18 cellular contexts compared by ENCODE assay signal in the genomic region with DNA sequence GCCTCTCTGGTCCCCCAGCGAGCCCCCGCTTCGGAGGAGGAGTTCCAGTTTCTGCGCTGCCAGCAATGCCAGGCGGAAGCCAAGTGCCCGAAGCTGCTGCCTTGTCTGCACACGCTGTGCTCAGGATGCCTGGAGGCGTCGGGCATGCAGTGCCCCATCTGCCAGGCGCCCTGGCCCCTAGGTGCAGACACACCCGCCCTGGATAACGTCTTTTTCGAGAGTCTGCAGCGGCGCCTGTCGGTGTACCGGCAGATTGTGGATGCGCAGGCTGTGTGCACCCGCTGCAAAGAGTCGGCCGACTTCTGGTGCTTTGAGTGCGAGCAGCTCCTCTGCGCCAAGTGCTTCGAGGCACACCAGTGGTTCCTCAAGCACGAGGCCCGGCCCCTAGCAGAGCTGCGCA. TPM values are rescaled to one million over a fixed set of nuclear protein-coding genes. Genes with fewer than 3 reads are reported as not detected.
DNase-seq lines count a peak whose midpoint lies in the region; ATAC-seq, FAIRE-seq and TF ChIP-seq lines count a peak whose summit lies in the region.
"Had no signal": no experiment of that assay in that cellular context is flagged by ENCODE, and none has a peak within 500 bp of the region (broad histone marks: within the 10 kb centered on the region; RNA-seq: fewer than 3 reads in every experiment).

No MANE protein-coding gene starts in this region.

- peaks cover 10% of the 10 kb centered on the region for H3K36me3 Mint-ChIP-seq in memory B cell
- H3K36me3 Mint-ChIP-seq in neural progenitor cell, result peaks cover 2% of the 10 kb centered on the region

- no peak for FAIRE-seq in HepG2 (lab: Jason Lieb, UNC)
- FAIRE-seq: H54 had no signal

- H3K4me3 ChIP-seq in HepG2 (replicated peaks in 1 of 3; ENCODE audit: insufficient read depth in 1 of 3, low read depth in 2 of 3, low read length in 3 of 3) (no peak overlapping the region), right lobe of liver (no peak overlapping the region), adipocyte (ENCODE audit: low read length) (peak overlapping the region; percentile 98), vagina (peak overlapping the region in 1 of 2 donors; percentile 22), neural progenitor cell (no peak overlapping the region)

- ATAC-seq in HepG2 (no peak), right lobe of liver (no peak), memory B cell (ENCODE audit: low read depth) (no peak), HG02642 (IDR thresholded peaks at IDR 0.05; ENCODE audit: poor library complexity, unreplicated experiment) (no peak)
- ATAC-seq: PC-3, WTC11 had no signal

- H3K36me3 ChIP-seq in HepG2 (replicated peaks in 1 of 2; ENCODE audit: control insufficient read depth in 1 of 2, insufficient read depth in 2 of 2, low read length in 2 of 2) (peaks cover 1 to 12% of the 10 kb centered on the region in 2 experiments; a peak in 4 of 5 replicates), right lobe of liver (peaks cover 0 to 20% (median 8%) of the 10 kb centered on the region in 4 donors), adipocyte (ENCODE audit: control insufficient read depth, insufficient read depth, low read length, severe bottlenecking) (peaks cover 40% of the 10 kb centered on the region), vagina (peaks cover 0 to 17% of the 10 kb centered on the region in 2 donors), neural progenitor cell (peaks cover 10% of the 10 kb centered on the region)

- H3K27ac ChIP-seq in HepG2 (ENCODE audit: extremely low read length, insufficient read depth, low read length) (no peak overlapping the region), right lobe of liver (no peak overlapping the region), vagina (peak overlapping the region; percentile 96), neural progenitor cell (no peak overlapping the region)

- 93% methylated on average over 3 of the region's 27 CpGs for WGBS in HepG2 (ENCODE audit: low lambda C conversion rate)
- WGBS in right lobe of liver (ENCODE audit: insufficient coverage, low coverage, low lambda C conversion rate, missing lambda C conversion rate), result no CpG with 5 or more reads among the region's 27 CpGs

- in situ Hi-C loops in HepG2 (cut with HindIII; ENCODE audit: extremely low pct_ligation_motif_present, low pct_unique_long_range_greater_than_20kb), result no loop called here

- H3K4me1 ChIP-seq in HepG2 (ENCODE audit: insufficient read depth, low read length) (peaks cover 28% of the 10 kb centered on the region), right lobe of liver (peaks cover 0 to 26% (median 4%) of the 10 kb centered on the region in 4 donors), adipocyte (ENCODE audit: control insufficient read depth, insufficient read depth, low read length) (peaks cover 43% of the 10 kb centered on the region), vagina (peaks cover 70% of the 10 kb centered on the region), neural progenitor cell (peaks cover 19% of the 10 kb centered on the region)

- no peak for TF ChIP-seq EP300 in HepG2 (IDR thresholded peaks at IDR 0.05; ENCODE audit: low read depth in 2 of 2, low read length in 2 of 2)
- TF ChIP-seq EP300 in HepG2 (CRISPR knock-in tag; IDR thresholded peaks at IDR 0.05; ENCODE audit: borderline replicate concordance), result no peak

- TF ChIP-seq RAD21 in HepG2 (CRISPR knock-in tag; IDR thresholded peaks at IDR 0.05), result no peak

- H3F3A ChIP-seq in neural progenitor cell (ENCODE audit: low read depth), result peaks cover 8% of the 10 kb centered on the region

- TF ChIP-seq POLR2A in HepG2 (IDR thresholded peaks at IDR 0.05; ENCODE audit: insufficient read depth in 1 of 2, low read depth in 2 of 2, low read length in 2 of 2) (no peak), right lobe of liver (IDR thresholded peaks at IDR 0.05) (no peak), vagina (IDR thresholded peaks at IDR 0.05) (no peak)

- DNase-seq in HepG2 (ENCODE audit: low spot score), result no peak
- no peak for DNase-seq in right lobe of liver
- DNase-seq in adipocyte (ENCODE audit: low read depth), result no peak
- DNase-seq in memory B cell (ENCODE audit: low spot score in 2 of 2), result no peak
- DNase-seq in vagina (ENCODE audit: extremely low spot score in 2 of 2), result no peak
- DNase-seq in neural progenitor cell (ENCODE audit: low spot score), result no peak
- DNase-seq in NCI-H510A treated with DMSO at 0.1 percent for 48 hours (lab: John Stamatoyannopoulos, UW), result no peak
- DNase-seq: activated T-cell treated with anti-CD3 and anti-CD28 coated beads, Interleukin-2, amount 50 U/mL, for 24 hours; anterior cingulate cortex; mesendoderm; NCI-H526; PC-3; stimulated activated CD4-positive, alpha-beta T cell treated with anti-CD3 and anti-CD28 coated beads, Interleukin-12 subunit alpha, Interleukin-12 subunit beta, amount 100 ng/mL, for 4 hours had no signal

- H3K4me1 Mint-ChIP-seq in memory B cell, result peaks cover 46% of the 10 kb centered on the region
- peaks cover 18% of the 10 kb centered on the region for H3K4me1 Mint-ChIP-seq in neural progenitor cell

- intact Hi-C loops in HepG2 (cut with micrococcal nuclease; ENCODE audit: unreplicated experiment), result no loop called here
- intact Hi-C loops in right lobe of liver (cut with DNase I), result no loop called here
- intact Hi-C loops in vagina (cut with DNase I), result no loop called here

- no peaks in the 10 kb centered on the region; a peak in 1 of 5 replicates for H3K27me3 ChIP-seq in HepG2 (ENCODE audit: control insufficient read depth in 1 of 2, insufficient read depth in 2 of 2, low read length in 2 of 2)
- no peaks in the 10 kb centered on the region for H3K27me3 ChIP-seq in right lobe of liver
- H3K27me3 ChIP-seq in adipocyte (replicated peaks; ENCODE audit: control insufficient read depth, insufficient read depth, low read length), result no peaks in the 10 kb centered on the region
- H3K27me3 ChIP-seq in vagina, result no peaks in the 10 kb centered on the region
- H3K27me3 ChIP-seq in neural progenitor cell, result no peaks in the 10 kb centered on the region

- TF ChIP-seq CTCF in HepG2 (CRISPR knock-in tag; IDR thresholded peaks at IDR 0.05) (no peak), right lobe of liver (IDR thresholded peaks at IDR 0.05) (no peak), vagina (IDR thresholded peaks at IDR 0.05) (no peak), neural progenitor cell (IDR thresholded peaks at IDR 0.05) (no peak)

- H3K4me2 ChIP-seq in HepG2 (ENCODE audit: low read depth, low read length), result no peak overlapping the region
- H3K4me2 ChIP-seq in neural progenitor cell, result no peak overlapping the region

- H3K9me3 ChIP-seq in HepG2 (ENCODE audit: low read length) (no peaks in the 10 kb centered on the region), right lobe of liver (no peaks in the 10 kb centered on the region), adipocyte (ENCODE audit: control insufficient read depth, low read length) (no peaks in the 10 kb centered on the region), vagina (no peaks in the 10 kb centered on the region), neural progenitor cell (ENCODE audit: low read depth) (no peaks in the 10 kb centered on the region)

- H4K20me1 ChIP-seq in HepG2 (ENCODE audit: insufficient read depth, low read length) (no peaks in the 10 kb centered on the region), neural progenitor cell (ENCODE audit: low read depth) (peaks cover 19% of the 10 kb centered on the region)

- H3K27me3 Mint-ChIP-seq in memory B cell (no peaks in the 10 kb centered on the region), neural progenitor cell (ENCODE audit: insufficient read depth, low read depth) (peaks cover 2% of the 10 kb centered on the region)
- H3K27me3 Mint-ChIP-seq: activated T-cell treated with anti-CD3 and anti-CD28 coated beads, Interleukin-2, amount 50 U/mL, for 24 hours; dendritic cell treated with granulocyte-macrophage colony-stimulating factor and Interleukin-4, amounts not matched to agents 40 ng/mL and 50 ng/mL, for 4 days; IgD-negative memory B cell had no signal

- no TSS peak for BruUV-seq in HepG2 (replicated peaks; lab: Mats Ljungman, UMichigan)

- H3K9me3 Mint-ChIP-seq in memory B cell, result no peaks in the 10 kb centered on the region
- no peaks in the 10 kb centered on the region for H3K9me3 Mint-ChIP-seq in neural progenitor cell
- H3K9me3 Mint-ChIP-seq: activated T-cell treated with anti-CD3 and anti-CD28 coated beads, Interleukin-2, amount 50 U/mL, for 24 hours; dendritic cell treated with granulocyte-macrophage colony-stimulating factor and Interleukin-4, amounts not matched to agents 40 ng/mL and 50 ng/mL, for 4 days; IgD-negative memory B cell; WTC11 had no signal

- peak overlapping the region; percentile 17 for H3K4me3 Mint-ChIP-seq in memory B cell
- no peak overlapping the region for H3K4me3 Mint-ChIP-seq in neural progenitor cell

- peak overlapping the region; percentile 64 for H3K27ac Mint-ChIP-seq in memory B cell
- H3K27ac Mint-ChIP-seq in neural progenitor cell, result no peak overlapping the region

- H2AFZ ChIP-seq in HepG2 (ENCODE audit: low read length) (no peak overlapping the region), neural progenitor cell (replicated peaks) (no peak overlapping the region)

- POLR2A ChIA-PET in HepG2 (lab: Yijun Ruan, JAX), result no interaction called here

- CTCF ChIA-PET in HepG2 (lab: Yijun Ruan, JAX; ENCODE audit: low intra/inter-chr PET ratio, low total read pairs), result no interaction called here

- H3K79me2 ChIP-seq in HepG2 (ENCODE audit: insufficient read depth, low read length), result peaks cover 12% of the 10 kb centered on the region
- peaks cover 58% of the 10 kb centered on the region for H3K79me2 ChIP-seq in neural progenitor cell (ENCODE audit: low read depth)

- H3K9ac ChIP-seq in HepG2 (ENCODE audit: insufficient read depth, low read depth, low read length), result no peak overlapping the region
- peak overlapping the region; percentile 98 for H3K9ac ChIP-seq in adipocyte (ENCODE audit: low read length)
- no peak overlapping the region for H3K9ac ChIP-seq in neural progenitor cell

RNA-seq across cellular contexts. Expression of a gene that starts 3.5 kb away (rescaled TPM):
- total RNA-seq in HepG2 (2016; rRNA removed; fragmentation: Illumina TruSeq; extraction: Trizol) (2.9 and 3.9 TPM in 2 replicates), right lobe of liver (10 to 100 TPM; 10.8 to 36.1 (median 16.7) TPM), vagina (107 TPM), neural progenitor cell (ENCODE audit: low replicate concordance) (15.3 and 18.0 TPM in 2 replicates)
- total RNA-seq in HepG2 (2016; cell fraction: cytosol; rRNA removed; fragmentation: Illumina TruSeq; extraction: Trizol; ENCODE audit: low read depth), result 1.4 and 1.8 TPM in 2 replicates
- 3.0 and 4.3 TPM in 2 replicates for total RNA-seq in HepG2 (2016; cell fraction: insoluble cytoplasmic fraction; rRNA removed; fragmentation: Illumina TruSeq; extraction: Trizol)
- 2.4 and 2.6 TPM in 2 replicates for total RNA-seq in HepG2 (2016; cell fraction: membrane; rRNA removed; fragmentation: Illumina TruSeq; extraction: Trizol)
- 5.4 and 6.2 TPM in 2 replicates for total RNA-seq in HepG2 (2016; cell fraction: nucleus; rRNA removed; fragmentation: Illumina TruSeq; extraction: Trizol)
- 2.9 and 3.9 TPM in 2 replicates for polyA plus RNA-seq in HepG2 (2011; rRNA removed)
- 1.5 and 2.7 TPM in 2 replicates for polyA plus RNA-seq in HepG2 (2011; cell fraction: cytosol; rRNA removed)
- polyA plus RNA-seq in HepG2 (2011; cell fraction: nucleus; rRNA removed), result 16.7 and 19.0 TPM in 2 replicates
- 8.7 and 10.3 TPM in 2 replicates for polyA plus RNA-seq in HepG2 (2012)
- polyA plus RNA-seq in HepG2 (2016; cell fraction: cytosol; fragmentation: Illumina TruSeq; extraction: Trizol; ENCODE audit: low read depth), result 1.5 and 1.7 TPM in 2 replicates
- polyA plus RNA-seq in HepG2 (2016; cell fraction: insoluble cytoplasmic fraction; fragmentation: Illumina TruSeq; extraction: Trizol; ENCODE audit: low read depth), result 6.6 and 9.3 TPM in 2 replicates
- polyA plus RNA-seq in HepG2 (2016; cell fraction: membrane; fragmentation: Illumina TruSeq; extraction: Trizol; ENCODE audit: low read depth), result 3.4 and 4.2 TPM in 2 replicates
- polyA plus RNA-seq in HepG2 (2016; cell fraction: nucleus; fragmentation: Illumina TruSeq; extraction: Trizol; ENCODE audit: insufficient read depth, low read depth), result 18.1 and 20.7 TPM in 2 replicates
- 11.9 and 16.2 TPM in 2 replicates for polyA minus RNA-seq in HepG2 (2011; rRNA and poly(A)+ RNA removed; ENCODE audit: low replicate concordance)
- 6.8 and 10.8 TPM in 2 replicates for polyA minus RNA-seq in HepG2 (2011; cell fraction: cytosol; rRNA and poly(A)+ RNA removed)
- polyA minus RNA-seq in HepG2 (2011; cell fraction: nucleus; rRNA and poly(A)+ RNA removed), result 8.4 and 9.9 TPM in 2 replicates

RNA-seq across cellular contexts. Expression of a gene that starts 5.9 kb away (rescaled TPM):
- total RNA-seq in HepG2 (2016; rRNA removed; fragmentation: Illumina TruSeq; extraction: Trizol) (2.7 and 3.7 TPM in 2 replicates), right lobe of liver (10 to 100 TPM in 1 of 6 experiments, 1 to 10 TPM in 5; 7.2 to 12.7 (median 8.3) TPM), vagina (15.0 TPM), neural progenitor cell (ENCODE audit: low replicate concordance) (2.0 and 4.7 TPM in 2 replicates)
- 1.0 and 1.5 TPM in 2 replicates for total RNA-seq in HepG2 (2016; cell fraction: cytosol; rRNA removed; fragmentation: Illumina TruSeq; extraction: Trizol; ENCODE audit: low read depth)
- 2.2 and 4.1 TPM in 2 replicates for total RNA-seq in HepG2 (2016; cell fraction: insoluble cytoplasmic fraction; rRNA removed; fragmentation: Illumina TruSeq; extraction: Trizol)
- total RNA-seq in HepG2 (2016; cell fraction: membrane; rRNA removed; fragmentation: Illumina TruSeq; extraction: Trizol), result 2.5 TPM in 2 replicates
- total RNA-seq in HepG2 (2016; cell fraction: nucleus; rRNA removed; fragmentation: Illumina TruSeq; extraction: Trizol), result 2.7 and 3.7 TPM in 2 replicates
- polyA plus RNA-seq in HepG2 (2011; rRNA removed), result 3.5 TPM in 2 replicates
- polyA plus RNA-seq in HepG2 (2011; cell fraction: cytosol; rRNA removed), result 2.4 and 3.4 TPM in 2 replicates
- polyA plus RNA-seq in HepG2 (2011; cell fraction: nucleus; rRNA removed), result 4.3 and 5.5 TPM in 2 replicates
- 1.7 and 2.1 TPM in 2 replicates for polyA plus RNA-seq in HepG2 (2012)
- polyA plus RNA-seq in HepG2 (2016; cell fraction: cytosol; fragmentation: Illumina TruSeq; extraction: Trizol; ENCODE audit: low read depth), result 0.77 and 1.3 TPM in 2 replicates
- polyA plus RNA-seq in HepG2 (2016; cell fraction: insoluble cytoplasmic fraction; fragmentation: Illumina TruSeq; extraction: Trizol; ENCODE audit: low read depth), result 1.5 and 1.6 TPM in 2 replicates
- 1.4 and 1.5 TPM in 2 replicates for polyA plus RNA-seq in HepG2 (2016; cell fraction: membrane; fragmentation: Illumina TruSeq; extraction: Trizol; ENCODE audit: low read depth)
- polyA plus RNA-seq in HepG2 (2016; cell fraction: nucleus; fragmentation: Illumina TruSeq; extraction: Trizol; ENCODE audit: insufficient read depth, low read depth), result 5.6 and 5.8 TPM in 2 replicates
- 4.1 and 6.9 TPM in 2 replicates for polyA minus RNA-seq in HepG2 (2011; rRNA and poly(A)+ RNA removed; ENCODE audit: low replicate concordance)
- 1.6 and 1.8 TPM in 2 replicates for polyA minus RNA-seq in HepG2 (2011; cell fraction: cytosol; rRNA and poly(A)+ RNA removed)
- 1.9 and 2.9 TPM in 2 replicates for polyA minus RNA-seq in HepG2 (2011; cell fraction: nucleus; rRNA and poly(A)+ RNA removed)
